ENCODE assay signal across 8 cellular contexts in the genomic region with DNA sequence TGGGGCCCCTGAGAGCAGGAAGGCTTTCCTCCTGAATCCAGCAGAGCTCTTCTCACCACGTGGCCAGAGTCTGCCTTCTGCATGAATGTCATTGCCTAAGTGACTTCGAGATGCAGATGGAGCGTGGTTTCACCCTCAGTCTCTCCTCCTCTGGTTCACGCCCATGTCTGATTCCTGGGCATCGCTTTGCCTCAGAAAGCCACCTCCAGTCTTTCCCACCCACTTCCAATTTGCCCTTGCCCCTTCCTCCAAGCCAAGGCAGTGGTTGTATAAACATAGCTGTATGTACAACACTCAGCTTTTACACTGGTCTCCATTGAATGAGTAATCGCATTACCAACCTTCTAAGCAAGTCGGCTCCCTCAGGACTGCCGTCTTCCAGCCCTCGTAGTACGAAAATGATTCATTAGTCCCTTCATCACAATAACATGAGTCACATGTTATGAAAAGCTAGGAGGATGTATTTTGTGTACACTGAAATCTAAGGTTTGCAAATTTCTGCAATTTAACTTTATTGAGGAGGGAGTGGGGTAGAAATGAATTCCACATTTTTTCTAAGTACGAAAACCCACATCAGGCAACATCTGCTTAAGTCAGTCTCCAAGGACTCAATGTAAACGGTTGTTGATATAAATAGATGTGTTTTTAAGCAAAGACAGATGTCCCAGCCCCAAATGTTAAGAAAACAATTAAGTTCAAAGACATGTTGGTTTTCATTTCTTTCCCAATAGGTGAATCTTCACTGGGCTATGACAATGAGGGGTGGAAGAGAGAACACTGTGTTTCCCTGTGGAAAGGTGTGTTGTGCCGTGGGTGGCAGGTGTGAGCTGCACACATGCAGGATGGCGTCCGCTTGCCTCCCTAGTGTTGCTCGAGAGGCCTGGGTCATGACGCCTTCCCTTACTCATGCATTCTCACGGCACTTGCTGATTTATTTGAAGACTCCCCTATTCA. TPM values are rescaled to one million over a fixed set of nuclear protein-coding genes. Genes with fewer than 3 reads are reported as not detected.
DNase-seq lines count a peak whose midpoint lies in the region; ATAC-seq, FAIRE-seq and TF ChIP-seq lines count a peak whose summit lies in the region.

No MANE protein-coding gene starts in this region.

- 61 to 81% methylated on average over 18 of the region's 18 CpGs for WGBS in sigmoid colon, 2 donors

- no peak for TF ChIP-seq EP300 in sigmoid colon (IDR thresholded peaks at IDR 0.05)

- peaks cover 4 to 18% of the 10 kb centered on the region in 2 donors for H3K4me1 ChIP-seq in ascending aorta
- H3K4me1 ChIP-seq in left lung, result peaks cover 5 to 15% of the 10 kb centered on the region in 2 donors
- H3K4me1 ChIP-seq in sigmoid colon, result peaks cover 0 to 28% (median 18%) of the 10 kb centered on the region in 4 donors

- TF ChIP-seq CTCF in AG04449 (IDR thresholded peaks at IDR 0.05; ENCODE audit: insufficient read depth, low read length, missing control alignments) (no peak), ascending aorta (IDR thresholded peaks at IDR 0.05) (no peak), left lung (IDR thresholded peaks at IDR 0.05) (no peak), sigmoid colon (IDR thresholded peaks at IDR 0.05) (no peak)

- H3K27me3 ChIP-seq in ascending aorta, result no peaks in the 10 kb centered on the region
- no peaks in the 10 kb centered on the region for H3K27me3 ChIP-seq in left lung
- H3K27me3 ChIP-seq in sigmoid colon, result no peaks in the 10 kb centered on the region

- DNase-seq in AG04449 (ENCODE audit: low read depth, low spot score) (peak; percentile 91), H54 (ENCODE audit: insufficient read length, low spot score) (peak; percentile 89), ascending aorta (ENCODE audit: low spot score in 2 of 2) (peak; percentile 43 to 92), left lung (no peak), COR-L47 (lab: John Stamatoyannopoulos, UW) (no peak), sigmoid colon (no peak)

- POLR2A ChIA-PET in AG04449 (lab: Yijun Ruan, JAX), result interaction anchor here (0.9 to 1.2 kb wide), 2 partner anchors 17 to 216 kb away, joined by 3 read pairs; no protein-coding TSS in a partner anchor

- intact Hi-C loops in ascending aorta (cut with DNase I) (loop anchor here (1.0 to 2.0 kb wide), 2 partner anchors 19 to 32 kb away; partner anchors contain the start of gene ETS2), left lung (cut with DNase I) (no loop called here), sigmoid colon (cut with DNase I) (no loop called here)

- H3K36me3 ChIP-seq in ascending aorta (no peaks in the 10 kb centered on the region), left lung (no peaks in the 10 kb centered on the region), sigmoid colon (no peaks in the 10 kb centered on the region)

- CTCF ChIA-PET in AG04449 (lab: Yijun Ruan, JAX), result interaction anchor here (0.6 to 1.0 kb wide), 2 partner anchors 17 to 268 kb away, joined by 3 read pairs; no protein-coding TSS in a partner anchor

- no peak for TF ChIP-seq POLR2A in H54 (IDR thresholded peaks at IDR 0.05; ENCODE audit: low read depth, low read length)
- TF ChIP-seq POLR2A in sigmoid colon (IDR thresholded peaks at IDR 0.05), result no peak

- peak; percentile 75 for FAIRE-seq in H54 (lab: Jason Lieb, UNC)

- peak overlapping the region; percentile 37 to 75 for H3K27ac ChIP-seq in ascending aorta
- peak overlapping the region; percentile 9 to 24 for H3K27ac ChIP-seq in left lung
- peak overlapping the region in 1 of 4 donors; percentile 29 for H3K27ac ChIP-seq in sigmoid colon

- ATAC-seq in left lung (peak; percentile 70), HG03175 (IDR thresholded peaks at IDR 0.05; ENCODE audit: unreplicated experiment) (no peak), GM21360 (IDR thresholded peaks at IDR 0.05; ENCODE audit: unreplicated experiment) (no peak)

- H3K9me3 ChIP-seq in ascending aorta (no peaks in the 10 kb centered on the region), left lung (no peaks in the 10 kb centered on the region), sigmoid colon (no peaks in the 10 kb centered on the region)

- H3K4me3 ChIP-seq in AG04449 (ENCODE audit: low read depth, low read length) (peak overlapping the region; percentile 31), ascending aorta (no peak overlapping the region), left lung (no peak overlapping the region), sigmoid colon (no peak overlapping the region)

RNA-seq across cellular contexts. Expression of gene ETS2, which starts 32.3 kb away (rescaled TPM):
- total RNA-seq in ascending aorta (113 TPM), left lung (100 to 1,000 TPM in 1 of 2 donors, 10 to 100 TPM in 1; 93.2 to 129 TPM), sigmoid colon (100 to 1,000 TPM in 1 of 4 donors, 10 to 100 TPM in 3; 32.1 to 112 (median 41.7) TPM)
- polyA plus RNA-seq in sigmoid colon, result 100 to 1,000 TPM in 1 of 3 donors, 10 to 100 TPM in 2; 47.4 to 133 (median 83.3) TPM

Comparison
In these comparisons a context has a peak if more than half of its experiments do, and no peak if none do; other contexts are left out.
1. DNase-seq: peak in AG04449 (single experiment), H54 (single experiment) and ascending aorta (2 of 2); none in left lung (0 of 2), COR-L47 (single experiment) and sigmoid colon (single experiment).